ENCODE assay signal across 1 cellular context in the genomic region with DNA sequence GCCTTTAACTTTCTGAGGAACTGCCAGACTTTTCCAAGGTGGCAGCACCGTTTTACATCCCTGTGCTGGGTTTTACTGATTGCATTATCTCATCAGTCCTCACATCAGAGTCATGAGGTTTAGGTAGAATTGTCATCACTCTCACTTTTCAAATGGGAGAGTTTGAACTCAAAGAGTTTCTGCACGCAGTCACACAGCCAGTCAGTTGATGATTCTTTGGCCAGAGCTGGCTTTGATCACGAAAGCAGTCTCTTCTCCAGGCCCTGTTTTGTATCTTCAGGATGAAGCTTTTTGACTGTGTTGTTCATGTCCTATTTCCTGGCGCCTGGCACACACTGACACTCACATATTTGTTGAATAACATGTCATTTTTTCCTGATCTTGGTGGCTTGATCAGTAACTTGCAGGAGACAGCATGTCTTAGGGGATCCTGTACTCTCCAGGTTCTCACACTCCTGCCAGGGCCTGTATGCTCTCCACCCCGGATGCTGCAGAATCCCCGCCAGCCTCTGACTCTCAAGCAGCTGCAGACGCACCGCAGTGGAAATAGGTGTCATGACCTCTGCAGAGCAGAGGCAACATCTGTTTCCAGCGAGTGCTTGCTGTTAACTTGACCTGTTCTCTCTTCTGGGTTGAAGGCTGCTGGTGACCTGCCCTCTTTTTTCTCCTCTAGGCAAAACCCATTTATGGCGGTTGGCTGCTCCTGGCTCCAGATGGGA.
TF ChIP-seq lines count a peak whose summit lies in the region.

No MANE protein-coding gene starts in this region.

TF ChIP-seq in IMR-90, 13 proteins besides CTCF, POLR2A, EP300 and RAD21 (continued from another document):
- TF ChIP-seq, protein P1, sequence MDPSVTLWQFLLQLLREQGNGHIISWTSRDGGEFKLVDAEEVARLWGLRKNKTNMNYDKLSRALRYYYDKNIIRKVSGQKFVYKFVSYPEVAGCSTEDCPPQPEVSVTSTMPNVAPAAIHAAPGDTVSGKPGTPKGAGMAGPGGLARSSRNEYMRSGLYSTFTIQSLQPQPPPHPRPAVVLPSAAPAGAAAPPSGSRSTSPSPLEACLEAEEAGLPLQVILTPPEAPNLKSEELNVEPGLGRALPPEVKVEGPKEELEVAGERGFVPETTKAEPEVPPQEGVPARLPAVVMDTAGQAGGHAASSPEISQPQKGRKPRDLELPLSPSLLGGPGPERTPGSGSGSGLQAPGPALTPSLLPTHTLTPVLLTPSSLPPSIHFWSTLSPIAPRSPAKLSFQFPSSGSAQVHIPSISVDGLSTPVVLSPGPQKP (IDR thresholded peaks at IDR 0.05; ENCODE audit: borderline replicate concordance, low read depth, low read length): no peak
- TF ChIP-seq CHD1 (IDR thresholded peaks at IDR 0.05; ENCODE audit: low read depth, low read length) (no peak), SMC3 (IDR thresholded peaks at IDR 0.05; ENCODE audit: low read depth, low read length) (no peak), CEBPB (IDR thresholded peaks at IDR 0.05; ENCODE audit: low read depth, low read length) (no peak), RFX5 (IDR thresholded peaks at IDR 0.05; ENCODE audit: low read depth, low read length) (no peak), MXI1 (IDR thresholded peaks at IDR 0.05; ENCODE audit: borderline replicate concordance, low read depth, low read length) (0 out of 2 replicates have a peak, but pooled peaks have one; percentile 29), FOS (IDR thresholded peaks at IDR 0.05; ENCODE audit: low read depth, low read length) (no peak), BHLHE40 (IDR thresholded peaks at IDR 0.05; ENCODE audit: low read depth, low read length) (no peak), MAFK (IDR thresholded peaks at IDR 0.05; ENCODE audit: low read depth, low read length) (no peak), MAZ (IDR thresholded peaks at IDR 0.05; ENCODE audit: borderline replicate concordance, low read depth, low read length) (no peak), NFE2L2 (IDR thresholded peaks at IDR 0.05; ENCODE audit: low read depth, low read length) (no peak)
TF ChIP-seq in IMR-90: peak in this region for 2.
